ENCODE assay signal across 23 cellular contexts in genomic region chr15:28075482-28076029, GRCh38. TPM values are rescaled to one million over a fixed set of nuclear protein-coding genes. Genes with fewer than 3 reads are reported as not detected.
"Had no signal": no experiment of that assay in that cellular context is flagged by ENCODE, and none has a peak within 500 bp of the region (broad histone marks: within the 10 kb centered on the region; RNA-seq: fewer than 3 reads in every experiment).

No MANE protein-coding gene starts in this region.

- DNase-seq: activated CD4-positive, alpha-beta T cell treated with anti-CD3 and anti-CD28 coated beads for 1 hour; activated CD8-positive, alpha-beta memory T cell treated with anti-CD3 and anti-CD28 coated beads for 24 hours; activated gamma-delta T cell treated with Interleukin-2 at 50 U/mL for 16 hours; adrenal gland; effector CD4-positive, alpha-beta T cell; heart right ventricle; immature natural killer cell; mesenchymal stem cell; naive thymus-derived CD4-positive, alpha-beta T cell; right lobe of liver; stimulated activated CD4-positive, alpha-beta T cell treated with anti-CD3 and anti-CD28 coated beads, Interleukin-4, amount 100 ng/mL, for 24 hours; stomach; WERI-Rb-1 had no signal

- H3K27me3 ChIP-seq: adrenal gland, breast epithelium, gastroesophageal sphincter, right lobe of liver had no signal

- H3K27ac ChIP-seq: adrenal gland, breast epithelium, gastroesophageal sphincter, heart right ventricle, right lobe of liver, stomach, WERI-Rb-1 had no signal

- H3K4me3 ChIP-seq: adrenal gland, breast epithelium, gastroesophageal sphincter, heart right ventricle, right lobe of liver, stomach had no signal

- H3K9me3 Mint-ChIP-seq: activated naive CD4-positive, alpha-beta T cell treated with anti-CD3 and anti-CD28 coated beads, Interleukin-2, amount 50 U/mL, for 72 hours; activated T-helper 1 cell treated with anti-CD3 and anti-CD28 coated beads, Interleukin-12 subunit alpha, Interleukin-12 subunit beta, Interleukin-2, Interleukin-4 antibody, amounts not matched to agents 30 ng/mL and 10 ng/mL and 1 ng/mL, durations not matched to agents 14 hours and 24 hours and 36 hours; stimulated activated effector memory CD8-positive, alpha-beta T cell treated with anti-CD3 and anti-CD28 coated beads, Interleukin-12 subunit alpha, Interleukin-12 subunit beta, amount 100 ng/mL, for 72 hours; type B pancreatic cell had no signal

- H3K27ac Mint-ChIP-seq: activated naive CD4-positive, alpha-beta T cell treated with anti-CD3 and anti-CD28 coated beads, Interleukin-2, amount 50 U/mL, for 72 hours; activated T-helper 1 cell treated with anti-CD3 and anti-CD28 coated beads, Interleukin-12 subunit alpha, Interleukin-12 subunit beta, Interleukin-2, Interleukin-4 antibody, amounts not matched to agents 30 ng/mL and 10 ng/mL and 1 ng/mL, durations not matched to agents 14 hours and 24 hours and 36 hours; immature natural killer cell; naive thymus-derived CD4-positive, alpha-beta T cell; stimulated activated effector memory CD8-positive, alpha-beta T cell treated with anti-CD3 and anti-CD28 coated beads, Interleukin-12 subunit alpha, Interleukin-12 subunit beta, amount 100 ng/mL, for 72 hours; type B pancreatic cell had no signal

- H3K9me3 ChIP-seq: adrenal gland, breast epithelium, gastroesophageal sphincter, right lobe of liver, stomach had no signal

- H3K4me3 Mint-ChIP-seq: activated T-helper 1 cell treated with anti-CD3 and anti-CD28 coated beads, Interleukin-12 subunit alpha, Interleukin-12 subunit beta, Interleukin-2, Interleukin-4 antibody, amounts not matched to agents 30 ng/mL and 10 ng/mL and 1 ng/mL, durations not matched to agents 14 hours and 24 hours and 36 hours; immature natural killer cell; naive thymus-derived CD4-positive, alpha-beta T cell; stimulated activated effector memory CD8-positive, alpha-beta T cell treated with anti-CD3 and anti-CD28 coated beads, Interleukin-12 subunit alpha, Interleukin-12 subunit beta, amount 100 ng/mL, for 72 hours; type B pancreatic cell had no signal

- H3K4me1 ChIP-seq: adrenal gland, breast epithelium, gastroesophageal sphincter, heart right ventricle, right lobe of liver, stomach had no signal

- H3K36me3 Mint-ChIP-seq: immature natural killer cell; naive thymus-derived CD4-positive, alpha-beta T cell; stimulated activated effector memory CD8-positive, alpha-beta T cell treated with anti-CD3 and anti-CD28 coated beads, Interleukin-12 subunit alpha, Interleukin-12 subunit beta, amount 100 ng/mL, for 72 hours; type B pancreatic cell had no signal

- ATAC-seq: activated naive CD4-positive, alpha-beta T cell treated with anti-CD3 and anti-CD28 coated beads, Interleukin-2, amount 50 U/mL, for 72 hours; esophagus mucosa; gastroesophageal sphincter; heart right ventricle; naive thymus-derived CD4-positive, alpha-beta T cell; right lobe of liver; stimulated activated effector memory CD8-positive, alpha-beta T cell treated with anti-CD3 and anti-CD28 coated beads, Interleukin-12 subunit alpha, Interleukin-12 subunit beta, amount 100 ng/mL, for 72 hours had no signal

- H3K4me1 Mint-ChIP-seq: immature natural killer cell; naive thymus-derived CD4-positive, alpha-beta T cell; stimulated activated effector memory CD8-positive, alpha-beta T cell treated with anti-CD3 and anti-CD28 coated beads, Interleukin-12 subunit alpha, Interleukin-12 subunit beta, amount 100 ng/mL, for 72 hours had no signal

- H3K36me3 ChIP-seq: adrenal gland, breast epithelium, gastroesophageal sphincter, heart right ventricle, right lobe of liver, stomach, WERI-Rb-1 had no signal

RNA-seq across cellular contexts. Expression of gene OCA2, which starts 23.6 kb away (rescaled TPM):
- total RNA-seq: activated naive CD4-positive, alpha-beta T cell treated with anti-CD3 and anti-CD28 coated beads, Interleukin-2, amount 50 U/mL, for 72 hours; activated T-helper 1 cell treated with anti-CD3 and anti-CD28 coated beads, Interleukin-12 subunit alpha, Interleukin-12 subunit beta, Interleukin-2, Interleukin-4 antibody, amounts not matched to agents 30 ng/mL and 10 ng/mL and 1 ng/mL, durations not matched to agents 14 hours and 24 hours and 36 hours; mucosa of gallbladder; naive thymus-derived CD4-positive, alpha-beta T cell; pulmonary artery endothelial cell; T-helper 2 cell treated with Interferon-gamma antibody and Interleukin-4, amounts not matched to agents 100 ng/mL and 5 ng/mL, for 36 hours had no signal
